In the genomic region with DNA sequence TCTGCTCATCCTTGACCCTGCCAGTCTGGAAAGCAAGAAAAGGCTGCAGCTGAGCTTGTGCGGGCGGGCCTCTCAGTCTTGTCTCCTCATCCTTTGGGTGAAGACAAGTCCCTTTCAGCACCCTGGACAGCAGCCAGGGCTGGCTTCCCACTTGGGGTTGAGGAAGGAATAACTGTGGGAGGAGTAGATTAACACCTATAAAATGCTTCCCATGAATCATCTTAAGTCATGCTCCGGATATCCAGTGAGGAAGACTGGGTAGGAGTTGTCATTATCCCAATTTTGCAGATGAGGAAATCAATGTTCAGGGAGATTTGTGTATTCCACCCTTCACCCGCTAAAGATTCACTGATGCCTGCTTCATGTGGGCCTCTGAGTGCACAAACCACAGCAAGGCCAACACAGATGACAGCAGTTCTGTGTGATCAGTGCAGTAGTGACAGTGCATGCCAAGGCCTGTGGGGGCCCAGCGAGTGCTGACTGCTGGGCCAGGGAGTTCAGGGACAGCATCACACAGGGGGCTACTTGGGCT, we compare ENCODE assay signal across 8 cellular contexts. TPM values are rescaled to one million over a fixed set of nuclear protein-coding genes. Genes with fewer than 3 reads are reported as not detected.
DNase-seq lines count a peak whose midpoint lies in the region; ATAC-seq and TF ChIP-seq lines count a peak whose summit lies in the region.

No MANE protein-coding gene starts in this region.

- intact Hi-C loops in left ventricle myocardium inferior (cut with micrococcal nuclease) = no loop called here

- H3K36me3 Mint-ChIP-seq in activated naive CD4-positive, alpha-beta T cell treated with anti-CD3 and anti-CD28 coated beads, Interleukin-2, amount 10 ng/mL, durations not matched to agents 7 days and 5 days = no peaks in the 10 kb centered on the region

- H3K27me3 Mint-ChIP-seq in activated naive CD4-positive, alpha-beta T cell treated with anti-CD3 and anti-CD28 coated beads, Interleukin-2, amount 10 ng/mL, durations not matched to agents 7 days and 5 days = peaks cover 22% of the 10 kb centered on the region

- peak; percentile 71 for DNase-seq in EL
- peak; percentile 54 for DNase-seq in NAMALWA (ENCODE audit: low spot score)
- peak; percentile 84 for DNase-seq in activated naive CD4-positive, alpha-beta T cell treated with anti-CD3 and anti-CD28 coated beads, Interleukin-2, amount 10 ng/mL, durations not matched to agents 7 days and 5 days
- DNase-seq in left ventricle myocardium inferior = peak; percentile 60
- DNase-seq in stimulated activated CD4-positive, alpha-beta T cell treated with anti-CD3 and anti-CD28 coated beads, Interleukin-1b, Interleukin-23, amount 100 ng/mL, for 48 hours = peak; percentile 39
- no peak for DNase-seq in NCI-H345 treated with DMSO at 0.1 percent for 48 hours (lab: John Stamatoyannopoulos, UW; ENCODE audit: unreplicated experiment)

- CTCF ChIA-PET in activated naive CD4-positive, alpha-beta T cell treated with anti-CD3 and anti-CD28 coated beads, Interleukin-2, amount 10 ng/mL, durations not matched to agents 7 days and 5 days (lab: Charles Lee) = no interaction called here

- no peaks in the 10 kb centered on the region for H3K36me3 ChIP-seq in left ventricle myocardium inferior

- H3K27ac ChIP-seq in left ventricle myocardium inferior (replicated peaks) = no peak overlapping the region

- H3K27ac Mint-ChIP-seq in activated naive CD4-positive, alpha-beta T cell treated with anti-CD3 and anti-CD28 coated beads, Interleukin-2, amount 10 ng/mL, durations not matched to agents 7 days and 5 days = no peak overlapping the region

- H3K9me3 Mint-ChIP-seq in activated naive CD4-positive, alpha-beta T cell treated with anti-CD3 and anti-CD28 coated beads, Interleukin-2, amount 10 ng/mL, durations not matched to agents 7 days and 5 days = no peaks in the 10 kb centered on the region

- H3K4me1 ChIP-seq in left ventricle myocardium inferior = no peaks in the 10 kb centered on the region

- no peak for TF ChIP-seq CTCF in left ventricle myocardium inferior (IDR thresholded peaks at IDR 0.05; ENCODE audit: borderline replicate concordance)

- H3K4me3 ChIP-seq in left ventricle myocardium inferior = no peak overlapping the region

- no peak overlapping the region for H3K4me3 Mint-ChIP-seq in activated naive CD4-positive, alpha-beta T cell treated with anti-CD3 and anti-CD28 coated beads, Interleukin-2, amount 10 ng/mL, durations not matched to agents 7 days and 5 days

- H3K9me3 ChIP-seq in left ventricle myocardium inferior (replicated peaks) = no peaks in the 10 kb centered on the region

- no peaks in the 10 kb centered on the region for H3K4me1 Mint-ChIP-seq in activated naive CD4-positive, alpha-beta T cell treated with anti-CD3 and anti-CD28 coated beads, Interleukin-2, amount 10 ng/mL, durations not matched to agents 7 days and 5 days

- ATAC-seq in GM21619 (IDR thresholded peaks at IDR 0.05; ENCODE audit: unreplicated experiment) (no peak), GM21423 (IDR thresholded peaks at IDR 0.05; ENCODE audit: unreplicated experiment) (no peak)

- peaks cover 24% of the 10 kb centered on the region for H3K27me3 ChIP-seq in left ventricle myocardium inferior (ENCODE audit: low read depth)

RNA-seq across cellular contexts. Expression of gene COL16A1, which starts 20.1 kb away (rescaled TPM):
- 18.3 TPM for total RNA-seq in left ventricle myocardium inferior

RNA-seq across cellular contexts. Expression of gene ADGRB2, which starts 40.2 kb away (rescaled TPM):
- total RNA-seq in left ventricle myocardium inferior = 12.1 TPM
